In genomic region chr11:16969010-16970004, GRCh38 we compare ENCODE assay signal across 19 cellular contexts. TPM values are rescaled to one million over a fixed set of nuclear protein-coding genes. Genes with fewer than 3 reads are reported as not detected.
A peak's percentile ranks its signal among the peaks of the same experiment; 100 is the strongest.
DNase-seq lines count a peak whose midpoint lies in the region; ATAC-seq and TF ChIP-seq lines count a peak whose summit lies in the region.
"Had no signal": no experiment of that assay in that cellular context is flagged by ENCODE, and none has a peak within 500 bp of the region (broad histone marks: within the 10 kb centered on the region; RNA-seq: fewer than 3 reads in every experiment).

No MANE protein-coding gene starts in this region.

- 78 to 100% methylated on average over 2 to 5 of the region's 5 CpGs for WGBS in endodermal cell (ENCODE audit: insufficient coverage in 1 of 2, insufficient read length in 1 of 2), 2 experiments

- no peaks in the 10 kb centered on the region for H3K9me3 ChIP-seq in endodermal cell (ENCODE audit: control insufficient read depth, low read length)
- H3K9me3 ChIP-seq: ovary had no signal

- H3K9ac ChIP-seq in endodermal cell (ENCODE audit: extremely low read depth, low read length, poor library complexity, severe bottlenecking) = no peak overlapping the region

- no peak for TF ChIP-seq CTCF in epithelial cell of esophagus (IDR thresholded peaks at IDR 0.05; ENCODE audit: insufficient read depth, low read depth, low read length, missing control alignments)
- no peak for TF ChIP-seq CTCF in nephron (IDR thresholded peaks at IDR 0.05; ENCODE audit: unreplicated experiment in 3 of 3)
- no peak for TF ChIP-seq CTCF in endodermal cell (conservative IDR thresholded peaks at IDR 0.05)

- no peak overlapping the region for H3K4me3 Mint-ChIP-seq in nephron
- no peak overlapping the region for H3K4me3 Mint-ChIP-seq in endodermal cell
- H3K4me3 Mint-ChIP-seq: activated CD4-positive, alpha-beta memory T cell treated with anti-CD3 and anti-CD28 coated beads for 36 hours; activated T-helper 1 cell treated with anti-CD3 and anti-CD28 coated beads, Interleukin-12 subunit alpha, Interleukin-12 subunit beta, Interleukin-2, Interleukin-4 antibody, amounts not matched to agents 30 ng/mL and 10 ng/mL and 1 ng/mL, durations not matched to agents 14 hours and 24 hours and 36 hours; mesothelial cell of epicardium; stimulated activated effector memory CD8-positive, alpha-beta T cell treated with anti-CD3 and anti-CD28 coated beads, Interleukin-12 subunit alpha, Interleukin-12 subunit beta, amount 100 ng/mL, for 72 hours had no signal

- H3K36me3 Mint-ChIP-seq in nephron (ENCODE audit: low read depth) = no peaks in the 10 kb centered on the region
- H3K36me3 Mint-ChIP-seq in endodermal cell (ENCODE audit: low read depth) = no peaks in the 10 kb centered on the region
- H3K36me3 Mint-ChIP-seq: activated CD4-positive, alpha-beta memory T cell treated with anti-CD3 and anti-CD28 coated beads for 36 hours; mesothelial cell of epicardium; stimulated activated effector memory CD8-positive, alpha-beta T cell treated with anti-CD3 and anti-CD28 coated beads, Interleukin-12 subunit alpha, Interleukin-12 subunit beta, amount 100 ng/mL, for 72 hours had no signal

- DNase-seq in NCI-H2107 treated with DMSO at 0.1 percent for 48 hours (lab: John Stamatoyannopoulos, UW; ENCODE audit: unreplicated experiment) = peak; percentile 51
- no peak for DNase-seq in NCI-H2107 (lab: John Stamatoyannopoulos, UW)
- DNase-seq in NCI-H82 (lab: John Stamatoyannopoulos, UW) = peak; percentile 85
- peak; percentile 49 for DNase-seq in epithelial cell of esophagus (ENCODE audit: low read depth)
- no peak for DNase-seq in endodermal cell
- DNase-seq: activated CD4-positive, alpha-beta memory T cell treated with anti-CD3 and anti-CD28 coated beads for 36 hours; aorta; DND-41; NCI-H187 treated with DMSO at 0.1 percent for 48 hours; ovary; T1000 had no signal

- peaks cover 7% of the 10 kb centered on the region for H3K4me1 ChIP-seq in endodermal cell (ENCODE audit: control insufficient read depth, insufficient read depth, low read length)

- ATAC-seq in HG03095 (IDR thresholded peaks at IDR 0.05; ENCODE audit: unreplicated experiment) (no peak), GM19395 (IDR thresholded peaks at IDR 0.05; ENCODE audit: unreplicated experiment) (no peak)

- H3K27me3 ChIP-seq in endodermal cell (ENCODE audit: control insufficient read depth, insufficient read depth, low read length, poor library complexity, severe bottlenecking) = no peaks in the 10 kb centered on the region
- H3K27me3 ChIP-seq: ovary had no signal

- H3K4me3 ChIP-seq in epithelial cell of esophagus (ENCODE audit: low read length) (no peak overlapping the region), endodermal cell (ENCODE audit: low read length) (no peak overlapping the region)
- H3K4me3 ChIP-seq: ovary, smooth muscle cell had no signal

- H3K27ac Mint-ChIP-seq in nephron = peak overlapping the region; percentile 60 to 98 (median 90)
- no peak overlapping the region for H3K27ac Mint-ChIP-seq in endodermal cell
- H3K27ac Mint-ChIP-seq: activated CD4-positive, alpha-beta memory T cell treated with anti-CD3 and anti-CD28 coated beads for 36 hours; activated T-helper 1 cell treated with anti-CD3 and anti-CD28 coated beads, Interleukin-12 subunit alpha, Interleukin-12 subunit beta, Interleukin-2, Interleukin-4 antibody, amounts not matched to agents 30 ng/mL and 10 ng/mL and 1 ng/mL, durations not matched to agents 14 hours and 24 hours and 36 hours; mesothelial cell of epicardium had no signal

- no peak overlapping the region for H3K27ac ChIP-seq in endodermal cell (ENCODE audit: low read depth, low read length)
- H3K27ac ChIP-seq: C4-2B, ovary had no signal

- no peaks in the 10 kb centered on the region for H3K36me3 ChIP-seq in endodermal cell (ENCODE audit: control insufficient read depth, insufficient read depth, low read length)
- H3K36me3 ChIP-seq: ovary had no signal

- H3K4me1 Mint-ChIP-seq in nephron = peaks cover 14% of the 10 kb centered on the region
- H3K4me1 Mint-ChIP-seq in endodermal cell = peaks cover 19% of the 10 kb centered on the region

- no peaks in the 10 kb centered on the region for H3K27me3 Mint-ChIP-seq in nephron (ENCODE audit: low read depth)
- H3K27me3 Mint-ChIP-seq in endodermal cell (ENCODE audit: insufficient read depth) = peaks cover 6% of the 10 kb centered on the region
- H3K27me3 Mint-ChIP-seq: activated CD4-positive, alpha-beta memory T cell treated with anti-CD3 and anti-CD28 coated beads for 36 hours had no signal

- H3K9me3 Mint-ChIP-seq in nephron (no peaks in the 10 kb centered on the region), endodermal cell (no peaks in the 10 kb centered on the region)
- H3K9me3 Mint-ChIP-seq: activated CD4-positive, alpha-beta memory T cell treated with anti-CD3 and anti-CD28 coated beads for 36 hours; activated T-helper 1 cell treated with anti-CD3 and anti-CD28 coated beads, Interleukin-12 subunit alpha, Interleukin-12 subunit beta, Interleukin-2, Interleukin-4 antibody, amounts not matched to agents 30 ng/mL and 10 ng/mL and 1 ng/mL, durations not matched to agents 14 hours and 24 hours and 36 hours; mesothelial cell of epicardium; stimulated activated effector memory CD8-positive, alpha-beta T cell treated with anti-CD3 and anti-CD28 coated beads, Interleukin-12 subunit alpha, Interleukin-12 subunit beta, amount 100 ng/mL, for 72 hours had no signal

RNA-seq across cellular contexts. Expression of gene PLEKHA7, which starts 44.9 kb away (rescaled TPM):
- 10 to 100 TPM; 17.5 to 21.9 TPM for total RNA-seq in endodermal cell
- 19.0 TPM for polyA plus RNA-seq in endodermal cell (2013, experiment 1 of 2)
- polyA plus RNA-seq in endodermal cell (2013, experiment 2 of 2) = 20.8 TPM

Comparison
In these comparisons a context has a peak if more than half of its experiments do, and no peak if none do; other contexts are left out.
1. DNase-seq: peak in NCI-H2107 treated with DMSO at 0.1 percent for 48 hours (single experiment), NCI-H82 (single experiment) and epithelial cell of esophagus (single experiment); none in NCI-H2107 (single experiment) and endodermal cell (single experiment).